1 cellular context compared by ENCODE assay signal in genomic region chr17:79043931-79044320, GRCh38.
TF ChIP-seq lines count a peak whose summit lies in the region.

No MANE protein-coding gene starts in this region.

TF ChIP-seq in H1, 55 proteins besides CTCF, POLR2A, EP300 and RAD21 (continued from another document):
- TF ChIP-seq RNF2 (IDR thresholded peaks at IDR 0.05; ENCODE audit: borderline replicate concordance, low read depth, low read length, missing control alignments, poor library complexity, severe bottlenecking): no peak
- TF ChIP-seq KDM1A (IDR thresholded peaks at IDR 0.05; ENCODE audit: borderline replicate concordance, low read length): no peak
- no peak for TF ChIP-seq CEBPB (IDR thresholded peaks at IDR 0.05; ENCODE audit: low read depth, low read length)
- no peak for TF ChIP-seq FOSL1 (IDR thresholded peaks at IDR 0.05; ENCODE audit: insufficient read depth, low read depth, low read length)
- no peak for TF ChIP-seq CBX5 (IDR thresholded peaks at IDR 0.05; ENCODE audit: low read depth, low read length)
- no peak for TF ChIP-seq CREB1 (IDR thresholded peaks at IDR 0.05)
- no peak for TF ChIP-seq YY1 (IDR thresholded peaks at IDR 0.05; ENCODE audit: low read depth, low read length)
- TF ChIP-seq KDM5A (IDR thresholded peaks at IDR 0.05; ENCODE audit: low read length): no peak
- TF ChIP-seq GABPA (IDR thresholded peaks at IDR 0.05; ENCODE audit: borderline replicate concordance, insufficient read depth, low read length): no peak
- no peak for TF ChIP-seq CHD7 (IDR thresholded peaks at IDR 0.05; ENCODE audit: insufficient replicate concordance, low read length)
- no peak for TF ChIP-seq BCL11A (IDR thresholded peaks at IDR 0.05; ENCODE audit: low read depth in 2 of 2, low read length in 2 of 2)
- no peak for TF ChIP-seq TBP (IDR thresholded peaks at IDR 0.05; ENCODE audit: low read depth, low read length)
- TF ChIP-seq SRF (IDR thresholded peaks at IDR 0.05; ENCODE audit: low read depth, low read length): no peak
- no peak for TF ChIP-seq EGR1 (IDR thresholded peaks at IDR 0.05; ENCODE audit: borderline replicate concordance, low read depth, low read length)
- no peak for TF ChIP-seq EZH2 (IDR thresholded peaks at IDR 0.05; ENCODE audit: low read depth, low read length, severe bottlenecking)
